Comparison of ENCODE assay signal across 1 cellular context in the genomic region with DNA sequence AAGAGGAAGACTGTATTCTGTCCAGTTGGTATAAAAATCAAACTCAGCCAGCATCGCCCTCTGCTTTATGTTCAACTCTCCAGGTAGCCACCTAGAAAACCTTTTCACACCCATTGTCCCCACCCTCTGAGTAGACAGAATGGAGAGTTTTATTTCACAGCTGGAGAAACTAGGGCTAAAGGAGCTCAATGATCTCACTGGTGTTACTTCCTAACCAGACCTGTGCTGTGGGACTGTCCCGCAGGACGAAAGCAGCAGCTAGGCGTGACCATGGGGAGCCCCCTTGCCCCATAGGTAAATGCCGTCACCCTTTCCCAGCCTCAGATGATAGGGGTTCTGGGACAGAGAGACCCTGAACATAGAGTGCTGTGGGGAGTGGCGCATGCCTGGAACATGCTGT.
TF ChIP-seq lines count a peak whose summit lies in the region.

No MANE protein-coding gene starts in this region.

TF ChIP-seq in GM12878, 131 proteins besides CTCF, POLR2A, EP300 and RAD21 (continued from another document and continues in another):
- TF ChIP-seq ZBTB4 (CRISPR knock-in tag; IDR thresholded peaks at IDR 0.05): no peak
- TF ChIP-seq IKZF1 (conservative IDR thresholded peaks at IDR 0.05): peak; percentile 45; the same call in 1 of the 2 replicates
- TF ChIP-seq, protein P1, sequence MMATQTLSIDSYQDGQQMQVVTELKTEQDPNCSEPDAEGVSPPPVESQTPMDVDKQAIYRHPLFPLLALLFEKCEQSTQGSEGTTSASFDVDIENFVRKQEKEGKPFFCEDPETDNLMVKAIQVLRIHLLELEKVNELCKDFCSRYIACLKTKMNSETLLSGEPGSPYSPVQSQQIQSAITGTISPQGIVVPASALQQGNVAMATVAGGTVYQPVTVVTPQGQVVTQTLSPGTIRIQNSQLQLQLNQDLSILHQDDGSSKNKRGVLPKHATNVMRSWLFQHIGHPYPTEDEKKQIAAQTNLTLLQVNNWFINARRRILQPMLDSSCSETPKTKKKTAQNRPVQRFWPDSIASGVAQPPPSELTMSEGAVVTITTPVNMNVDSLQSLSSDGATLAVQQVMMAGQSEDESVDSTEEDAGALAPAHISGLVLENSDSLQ (IDR thresholded peaks at IDR 0.05): no peak
- no peak for TF ChIP-seq CHD2 (IDR thresholded peaks at IDR 0.05; ENCODE audit: borderline replicate concordance, low read depth, low read length)
- no peak for TF ChIP-seq EGR1 (IDR thresholded peaks at IDR 0.05; ENCODE audit: borderline replicate concordance in 1 of 2, low read depth in 2 of 2, low read length in 2 of 2)
- TF ChIP-seq TCF3 (IDR thresholded peaks at IDR 0.05; ENCODE audit: borderline replicate concordance, insufficient read depth, low read depth, low read length): no peak
- TF ChIP-seq MEF2B (IDR thresholded peaks at IDR 0.05; ENCODE audit: partially characterized antibody, poor library complexity, severe bottlenecking): peak; percentile 24
- no peak for TF ChIP-seq SMARCA5 (IDR thresholded peaks at IDR 0.05)
- TF ChIP-seq SMC3 (IDR thresholded peaks at IDR 0.05; ENCODE audit: borderline replicate concordance, low read length): no peak
- TF ChIP-seq GABPA (IDR thresholded peaks at IDR 0.05; ENCODE audit: low read depth): no peak
- TF ChIP-seq SUPT20H (IDR thresholded peaks at IDR 0.05; ENCODE audit: borderline replicate concordance, control insufficient read depth, low read depth, low read length): no peak
- TF ChIP-seq MEF2A (IDR thresholded peaks at IDR 0.05; ENCODE audit: insufficient read depth, low read depth, low read length): no peak
- no peak for TF ChIP-seq FOS (IDR thresholded peaks at IDR 0.05; ENCODE audit: borderline replicate concordance, extremely low read depth, insufficient read length)
- no peak for TF ChIP-seq HSF1 (IDR thresholded peaks at IDR 0.05; ENCODE audit: low read depth, low read length)
- TF ChIP-seq ZNF622 (IDR thresholded peaks at IDR 0.05): no peak
- TF ChIP-seq MTA3 (IDR thresholded peaks at IDR 0.05; ENCODE audit: borderline replicate concordance, low read length): no peak
- no peak for TF ChIP-seq HDAC2 (IDR thresholded peaks at IDR 0.05)
- TF ChIP-seq ZZZ3 (IDR thresholded peaks at IDR 0.05; ENCODE audit: control insufficient read depth, insufficient read length, low read depth): no peak
- TF ChIP-seq NFXL1 (IDR thresholded peaks at IDR 0.05; ENCODE audit: borderline replicate concordance): no peak
- TF ChIP-seq BHLHE40 (IDR thresholded peaks at IDR 0.05; ENCODE audit: borderline replicate concordance in 1 of 2, low read depth in 2 of 2, low read length in 1 of 2): peak in 1 of 2 experiments; percentile 22; a peak in 1 of 4 replicates
- TF ChIP-seq CHD1 (IDR thresholded peaks at IDR 0.05; ENCODE audit: low read depth, low read length): no peak
- TF ChIP-seq WRNIP1 (IDR thresholded peaks at IDR 0.05; ENCODE audit: borderline replicate concordance, low read depth, low read length): no peak
- TF ChIP-seq CBFB (IDR thresholded peaks at IDR 0.05; ENCODE audit: low read depth): no peak
- peak; percentile 95 for TF ChIP-seq PAX5 (IDR thresholded peaks at IDR 0.05; ENCODE audit: borderline replicate concordance, low read depth, low read length)
- TF ChIP-seq STAT1 (conservative IDR thresholded peaks at IDR 0.05): no peak
- no peak for TF ChIP-seq RBBP5 (conservative IDR thresholded peaks at IDR 0.05)
- TF ChIP-seq NR2C2 (IDR thresholded peaks at IDR 0.05; ENCODE audit: borderline replicate concordance, control insufficient read depth, insufficient read length, low read depth): no peak
- no peak for TF ChIP-seq TCF7 (IDR thresholded peaks at IDR 0.05; ENCODE audit: borderline replicate concordance)
- no peak for TF ChIP-seq REST (IDR thresholded peaks at IDR 0.05; ENCODE audit: low read depth, low read length)
- no peak for TF ChIP-seq TBL1XR1 (IDR thresholded peaks at IDR 0.05; ENCODE audit: low read depth, low read length)
- TF ChIP-seq PBX3 (IDR thresholded peaks at IDR 0.05; ENCODE audit: insufficient replicate concordance, low read depth, low read length): no peak
- no peak for TF ChIP-seq ELK1 (IDR thresholded peaks at IDR 0.05; ENCODE audit: low read depth, low read length)
- no peak for TF ChIP-seq FOXM1 (IDR thresholded peaks at IDR 0.05; ENCODE audit: low read depth, low read length)
- TF ChIP-seq, protein P2, sequence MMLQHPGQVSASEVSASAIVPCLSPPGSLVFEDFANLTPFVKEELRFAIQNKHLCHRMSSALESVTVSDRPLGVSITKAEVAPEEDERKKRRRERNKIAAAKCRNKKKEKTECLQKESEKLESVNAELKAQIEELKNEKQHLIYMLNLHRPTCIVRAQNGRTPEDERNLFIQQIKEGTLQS (IDR thresholded peaks at IDR 0.05; ENCODE audit: borderline replicate concordance, extremely low read depth, low read depth, low read length): no peak
- TF ChIP-seq ATF7 (IDR thresholded peaks at IDR 0.05; ENCODE audit: low read depth): peak; percentile 80
- TF ChIP-seq CUX1 (IDR thresholded peaks at IDR 0.05; ENCODE audit: insufficient replicate concordance, low read depth, low read length): no peak
- TF ChIP-seq SMAD1 (IDR thresholded peaks at IDR 0.05; ENCODE audit: low read depth, partially characterized antibody): no peak
- TF ChIP-seq SREBF1 (IDR thresholded peaks at IDR 0.05; ENCODE audit: low read length): no peak
- TF ChIP-seq NRF1 (conservative IDR thresholded peaks at IDR 0.05; ENCODE audit: low read depth, low read length): no peak
